Comparison of ENCODE assay signal across 12 cellular contexts in genomic region chrX:148459343-148459742, GRCh38. TPM values are rescaled to one million over a fixed set of nuclear protein-coding genes. Genes with fewer than 3 reads are reported as not detected.
DNase-seq lines count a peak whose midpoint lies in the region; ATAC-seq and TF ChIP-seq lines count a peak whose summit lies in the region.
"Had no signal": no experiment of that assay in that cellular context is flagged by ENCODE, and none has a peak within 500 bp of the region (broad histone marks: within the 10 kb centered on the region; RNA-seq: fewer than 3 reads in every experiment).

No MANE protein-coding gene starts in this region.

- DNase-seq in activated T-cell treated with anti-CD3 and anti-CD28 coated beads, Interleukin-2, amount 50 U/mL, for 24 hours, result no peak
- DNase-seq in left lung (no peak), transverse colon (no peak)
- DNase-seq: colonic mucosa, gastrocnemius medialis, NCI-H146 had no signal

- no peaks in the 10 kb centered on the region for H3K4me1 ChIP-seq in left lung
- no peaks in the 10 kb centered on the region for H3K4me1 ChIP-seq in transverse colon
- H3K4me1 ChIP-seq: colonic mucosa, gastrocnemius medialis, prostate gland had no signal

- no peak for TF ChIP-seq EP300 in transverse colon (IDR thresholded peaks at IDR 0.05; ENCODE audit: low read depth)

- intact Hi-C loops in left lung (cut with DNase I), result no loop called here
- intact Hi-C loops in transverse colon (cut with DNase I; ENCODE audit: low total_unique reads), result no loop called here

- H3K27ac ChIP-seq in left lung, result no peak overlapping the region
- no peak overlapping the region for H3K27ac ChIP-seq in transverse colon
- H3K27ac ChIP-seq: colonic mucosa, gastrocnemius medialis, prostate gland had no signal

- TF ChIP-seq POLR2A in transverse colon (IDR thresholded peaks at IDR 0.05), result no peak

- H3K4me3 Mint-ChIP-seq in activated T-cell treated with anti-CD3 and anti-CD28 coated beads, Interleukin-2, amount 50 U/mL, for 24 hours, result no peak overlapping the region

- H3K36me3 Mint-ChIP-seq in activated T-cell treated with anti-CD3 and anti-CD28 coated beads, Interleukin-2, amount 50 U/mL, for 24 hours (ENCODE audit: low read depth), result no peaks in the 10 kb centered on the region

- in situ Hi-C loops in transverse colon (cut with MboI; ENCODE audit: low pct_ligation_motif_present in 1 of 4, low pct_unique_long_range_greater_than_20kb in 1 of 4, low sequenced_read_pairs in 3 of 4), result no loop called here

- ATAC-seq in GM19372 (IDR thresholded peaks at IDR 0.05; ENCODE audit: low read depth, unreplicated experiment) (peak; percentile 89), HG02798 (IDR thresholded peaks at IDR 0.05; ENCODE audit: poor library complexity, unreplicated experiment) (peak; percentile 91), HG03469 (IDR thresholded peaks at IDR 0.05; ENCODE audit: unreplicated experiment) (peak; percentile 94), left lung (no peak), esophagus mucosa (no peak)
- ATAC-seq: gastrocnemius medialis had no signal

- TF ChIP-seq CTCF in left lung (IDR thresholded peaks at IDR 0.05) (no peak), transverse colon (IDR thresholded peaks at IDR 0.05) (no peak)

- peaks cover 7% of the 10 kb centered on the region for H3K4me1 Mint-ChIP-seq in activated T-cell treated with anti-CD3 and anti-CD28 coated beads, Interleukin-2, amount 50 U/mL, for 24 hours (ENCODE audit: low read depth)

- H3K27me3 ChIP-seq in left lung, result no peaks in the 10 kb centered on the region
- no peaks in the 10 kb centered on the region for H3K27me3 ChIP-seq in transverse colon
- H3K27me3 ChIP-seq: colonic mucosa, gastrocnemius medialis had no signal

- H3K27ac Mint-ChIP-seq in activated T-cell treated with anti-CD3 and anti-CD28 coated beads, Interleukin-2, amount 50 U/mL, for 24 hours, result no peak overlapping the region

- H3K36me3 ChIP-seq in left lung (no peaks in the 10 kb centered on the region), transverse colon (no peaks in the 10 kb centered on the region)
- H3K36me3 ChIP-seq: colonic mucosa, gastrocnemius medialis, prostate gland had no signal

- peaks cover 34% of the 10 kb centered on the region for H3K27me3 Mint-ChIP-seq in activated T-cell treated with anti-CD3 and anti-CD28 coated beads, Interleukin-2, amount 50 U/mL, for 24 hours

- peak overlapping the region; percentile 39; the same call in 1 of the 2 replicates for H3K4me3 ChIP-seq in GM08714 (ENCODE audit: low read length)
- H3K4me3 ChIP-seq in left lung, result no peak overlapping the region
- no peak overlapping the region for H3K4me3 ChIP-seq in transverse colon
- H3K4me3 ChIP-seq: colonic mucosa, gastrocnemius medialis, prostate gland had no signal

- 59% methylated on average over 4 of the region's 4 CpGs; no CpG with 5 or more reads in 1 of the 2 donors for whole genome bisulfite sequencing in transverse colon (ENCODE audit: low coverage in 1 of 2), 2 donors

- H3K9me3 ChIP-seq in left lung, result no peaks in the 10 kb centered on the region
- no peaks in the 10 kb centered on the region for H3K9me3 ChIP-seq in transverse colon
- H3K9me3 ChIP-seq: colonic mucosa, gastrocnemius medialis, prostate gland had no signal

- no peaks in the 10 kb centered on the region for H3K9me3 Mint-ChIP-seq in activated T-cell treated with anti-CD3 and anti-CD28 coated beads, Interleukin-2, amount 50 U/mL, for 24 hours

RNA-seq across cellular contexts. Expression of gene AFF2, which starts 41.1 kb away (rescaled TPM):
- total RNA-seq in left lung (10 to 100 TPM in 1 of 2 donors, 1 to 10 TPM in 1; 6.0 to 10.2 TPM), transverse colon (under 1 TPM in 2 of 4 donors, not detected in 2; 0.27 to 0.32 TPM), esophagus mucosa (0.24 TPM)

Comparison
In these comparisons a context has a peak if more than half of its experiments do, and no peak if none do; other contexts are left out.
1. ATAC-seq: peak in GM19372 (single experiment), HG02798 (single experiment) and HG03469 (single experiment); none in left lung (single experiment) and esophagus mucosa (single experiment).